8 cellular contexts compared by ENCODE assay signal in the genomic region with DNA sequence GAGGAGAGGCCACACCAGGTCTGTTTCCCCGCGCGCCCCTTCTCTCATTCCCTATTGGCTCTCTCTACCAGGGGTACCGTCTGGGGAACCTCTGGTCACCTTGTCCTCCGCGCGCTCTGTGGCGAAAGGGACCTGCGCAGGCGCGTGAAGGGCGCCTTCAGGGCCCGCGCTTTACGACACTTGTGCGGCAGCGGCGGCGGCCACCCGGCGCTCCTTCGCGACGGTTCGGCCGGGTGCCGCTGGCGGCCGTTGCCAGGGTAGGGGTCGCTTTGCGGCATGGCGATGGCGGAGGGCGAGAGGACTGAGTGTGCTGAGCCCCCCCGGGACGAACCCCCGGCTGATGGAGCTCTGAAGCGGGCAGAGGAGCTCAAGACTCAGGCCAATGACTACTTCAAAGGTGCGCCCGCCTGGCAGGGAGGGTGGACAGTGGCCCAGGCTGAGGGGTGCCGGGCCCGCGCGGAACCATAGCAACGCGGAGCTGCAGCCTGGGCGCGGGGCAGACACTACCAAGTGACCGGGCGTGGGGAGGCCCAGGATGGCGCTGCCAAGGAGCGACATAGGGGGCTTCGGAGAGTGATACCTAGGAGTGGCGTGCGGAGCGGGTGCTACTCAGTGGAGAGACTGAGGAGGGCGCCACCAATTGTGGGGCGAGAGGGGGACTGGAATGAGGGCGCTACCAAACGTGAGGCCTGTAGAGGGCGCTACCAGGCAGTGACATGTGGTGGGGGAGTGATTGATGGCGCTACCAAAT. TPM values are rescaled to one million over a fixed set of nuclear protein-coding genes. Genes with fewer than 3 reads are reported as not detected.
DNase-seq lines count a peak whose midpoint lies in the region; ATAC-seq and TF ChIP-seq lines count a peak whose summit lies in the region.

A gene with protein sequence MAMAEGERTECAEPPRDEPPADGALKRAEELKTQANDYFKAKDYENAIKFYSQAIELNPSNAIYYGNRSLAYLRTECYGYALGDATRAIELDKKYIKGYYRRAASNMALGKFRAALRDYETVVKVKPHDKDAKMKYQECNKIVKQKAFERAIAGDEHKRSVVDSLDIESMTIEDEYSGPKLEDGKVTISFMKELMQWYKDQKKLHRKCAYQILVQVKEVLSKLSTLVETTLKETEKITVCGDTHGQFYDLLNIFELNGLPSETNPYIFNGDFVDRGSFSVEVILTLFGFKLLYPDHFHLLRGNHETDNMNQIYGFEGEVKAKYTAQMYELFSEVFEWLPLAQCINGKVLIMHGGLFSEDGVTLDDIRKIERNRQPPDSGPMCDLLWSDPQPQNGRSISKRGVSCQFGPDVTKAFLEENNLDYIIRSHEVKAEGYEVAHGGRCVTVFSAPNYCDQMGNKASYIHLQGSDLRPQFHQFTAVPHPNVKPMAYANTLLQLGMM (plus strand): TSS at position 267 of the 751 bp plus-strand sequence. CDS start 10 bp downstream, at position 277.

- no peaks in the 10 kb centered on the region for H3K36me3 ChIP-seq in hepatocyte (replicated peaks; ENCODE audit: insufficient read depth, low read depth)

- peaks cover 32% of the 10 kb centered on the region for H3K4me1 ChIP-seq in hepatocyte (ENCODE audit: insufficient read depth)

- no peaks in the 10 kb centered on the region for H3K27me3 ChIP-seq in hepatocyte

- 2% methylated on average over 60 of the region's 62 CpGs for WGBS in hepatocyte (ENCODE audit: low lambda C conversion rate, missing lambda C conversion rate)

- DNase-seq in GM13976 (ENCODE audit: low spot score) (peak; percentile 98), NCI-H2029 (lab: John Stamatoyannopoulos, UW) (peak; percentile 93), T-helper 9 cell (peak; percentile 70), astrocyte of the cerebellum (ENCODE audit: low read depth) (peak; percentile 70), hepatocyte (ENCODE audit: low spot score) (peak; percentile 98), retina (peak; percentile 98)

- H3K4me3 ChIP-seq in astrocyte of the cerebellum (ENCODE audit: low read depth, low read length) (peak within 1 kb of the TSS; percentile 85), hepatocyte (peak within 1 kb of the TSS; percentile 96)

- in situ Hi-C loops in GM13976 (cut with MboI; ENCODE audit: low sequenced_read_pairs, unreplicated experiment) = no loop called here
- in situ Hi-C loops in astrocyte of the cerebellum (cut with HindIII; ENCODE audit: low sequenced_read_pairs) = no loop called here

- TF ChIP-seq CTCF in GM13976 (IDR thresholded peaks at IDR 0.05; ENCODE audit: borderline replicate concordance, control extremely low read depth, extremely low read depth, insufficient read depth, missing control alignments) (peak; percentile 98), astrocyte of the cerebellum (IDR thresholded peaks at IDR 0.05; ENCODE audit: low read depth, low read length, missing control alignments) (peak; percentile 95), hepatocyte (IDR thresholded peaks at IDR 0.05; ENCODE audit: poor library complexity) (peak; percentile 96)

- H2AFZ ChIP-seq in hepatocyte = peak within 1 kb of the TSS; percentile 92

- peak within 1 kb of the TSS; percentile 87 for H3K4me2 ChIP-seq in hepatocyte

- H3K79me2 ChIP-seq in hepatocyte = peaks cover 50% of the 10 kb centered on the region

- no peaks in the 10 kb centered on the region for H3K9me2 ChIP-seq in hepatocyte (replicated peaks; ENCODE audit: insufficient read depth)

- peaks cover 7% of the 10 kb centered on the region for H4K20me1 ChIP-seq in hepatocyte (ENCODE audit: insufficient read depth, poor library complexity, severe bottlenecking)

- ATAC-seq in HG02938 (IDR thresholded peaks at IDR 0.05; ENCODE audit: unreplicated experiment) = peak; percentile 48
- ATAC-seq in GM18870 (IDR thresholded peaks at IDR 0.05; ENCODE audit: unreplicated experiment) = no peak

- no peaks in the 10 kb centered on the region for H3K9me3 ChIP-seq in hepatocyte (ENCODE audit: low read depth)

- peak within 1 kb of the TSS; percentile 94 for H3K27ac ChIP-seq in hepatocyte

RNA-seq across cellular contexts. Expression of the gene that starts here (rescaled TPM):
- total RNA-seq in hepatocyte = 48.6 and 51.2 TPM in 2 replicates
- 67.6 and 68.8 TPM in 2 replicates for polyA plus RNA-seq in hepatocyte
